ENCODE assay signal across 12 cellular contexts in the genomic region with DNA sequence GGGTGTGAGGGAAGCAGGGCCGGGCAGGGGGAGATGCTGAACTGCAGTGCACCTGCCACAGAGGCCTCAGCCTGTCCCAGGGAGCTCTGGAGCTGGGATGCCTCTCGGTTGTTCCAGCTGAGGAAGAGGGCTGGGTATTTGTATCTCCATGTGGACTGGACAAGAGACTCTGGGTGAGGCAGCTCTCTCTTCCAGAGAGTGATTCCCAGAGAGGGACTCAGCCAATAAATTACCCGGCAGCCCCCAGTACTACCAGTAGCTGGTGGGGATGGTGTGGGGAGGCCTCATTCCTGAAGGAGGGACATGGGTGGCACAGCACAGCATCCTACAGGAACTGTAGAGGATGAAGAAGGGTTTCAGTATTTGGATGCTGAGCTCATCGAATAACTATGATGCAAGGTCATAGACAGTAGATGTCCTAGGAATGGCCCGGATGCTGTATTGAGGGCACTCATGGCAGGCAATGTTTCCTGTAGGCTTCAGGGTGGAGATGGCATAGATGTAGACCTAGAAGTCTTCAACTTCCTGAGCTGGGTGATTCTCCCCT. TPM values are rescaled to one million over a fixed set of nuclear protein-coding genes. Genes with fewer than 3 reads are reported as not detected.
A peak's percentile ranks its signal among the peaks of the same experiment; 100 is the strongest.
DNase-seq lines count a peak whose midpoint lies in the region; ATAC-seq, FAIRE-seq and TF ChIP-seq lines count a peak whose summit lies in the region.
"Had no signal": no experiment of that assay in that cellular context is flagged by ENCODE, and none has a peak within 500 bp of the region (broad histone marks: within the 10 kb centered on the region; RNA-seq: fewer than 3 reads in every experiment).

No MANE protein-coding gene starts in this region.

- DNase-seq in T-helper 2 cell treated with Interferon-gamma antibody and Interleukin-4, amounts not matched to agents 5 μg/mL and 100 μg/mL, for 36 hours (ENCODE audit: low spot score): no peak
- no peak for DNase-seq in T-helper 2 cell
- DNase-seq in RCC 7860 (ENCODE audit: low spot score): peak; percentile 62
- DNase-seq in left ventricle myocardium superior: no peak
- no peak for DNase-seq in thoracic aorta (ENCODE audit: low spot score)
- no peak for DNase-seq in NCI-H2171 treated with DMSO at 0.1 percent for 48 hours (lab: John Stamatoyannopoulos, UW)
- no peak for DNase-seq in putamen (ENCODE audit: low spot score)
- DNase-seq in activated T-helper 2 cell treated with anti-CD3 and anti-CD28 coated beads, Interferon-gamma antibody, Interleukin-2, Interleukin-4, amounts not matched to agents 10 μg/mL and 5 μg/mL and 100 μg/mL, durations not matched to agents 14 hours and 24 hours and 36 hours (ENCODE audit: low spot score): no peak

- no peak overlapping the region for H3K4me3 Mint-ChIP-seq in T-helper 2 cell treated with Interferon-gamma antibody and Interleukin-4, amounts not matched to agents 5 μg/mL and 100 μg/mL, for 36 hours
- no peak overlapping the region for H3K4me3 Mint-ChIP-seq in activated T-helper 2 cell treated with anti-CD3 and anti-CD28 coated beads, Interferon-gamma antibody, Interleukin-2, Interleukin-4, amounts not matched to agents 10 μg/mL and 5 μg/mL and 100 μg/mL, durations not matched to agents 14 hours and 24 hours and 36 hours (ENCODE audit: low read depth)
- H3K4me3 Mint-ChIP-seq: activated naive CD4-positive, alpha-beta T cell treated with anti-CD3 and anti-CD28 coated beads, Interleukin-2, amount 50 U/mL, for 24 hours had no signal

- peaks cover 15% of the 10 kb centered on the region for H3K4me1 Mint-ChIP-seq in T-helper 2 cell treated with Interferon-gamma antibody and Interleukin-4, amounts not matched to agents 5 μg/mL and 100 μg/mL, for 36 hours (ENCODE audit: low read depth)
- peaks cover 8% of the 10 kb centered on the region for H3K4me1 Mint-ChIP-seq in activated T-helper 2 cell treated with anti-CD3 and anti-CD28 coated beads, Interferon-gamma antibody, Interleukin-2, Interleukin-4, amounts not matched to agents 10 μg/mL and 5 μg/mL and 100 μg/mL, durations not matched to agents 14 hours and 24 hours and 36 hours (ENCODE audit: low read depth)

- H3K9me3 Mint-ChIP-seq in T-helper 2 cell treated with Interferon-gamma antibody and Interleukin-4, amounts not matched to agents 5 μg/mL and 100 μg/mL, for 36 hours: no peaks in the 10 kb centered on the region
- H3K9me3 Mint-ChIP-seq in activated T-helper 2 cell treated with anti-CD3 and anti-CD28 coated beads, Interferon-gamma antibody, Interleukin-2, Interleukin-4, amounts not matched to agents 10 μg/mL and 5 μg/mL and 100 μg/mL, durations not matched to agents 14 hours and 24 hours and 36 hours: no peaks in the 10 kb centered on the region
- H3K9me3 Mint-ChIP-seq: activated naive CD4-positive, alpha-beta T cell treated with anti-CD3 and anti-CD28 coated beads, Interleukin-2, amount 50 U/mL, for 24 hours had no signal

- H3K36me3 Mint-ChIP-seq in T-helper 2 cell treated with Interferon-gamma antibody and Interleukin-4, amounts not matched to agents 5 μg/mL and 100 μg/mL, for 36 hours (ENCODE audit: low read depth): no peaks in the 10 kb centered on the region
- H3K36me3 Mint-ChIP-seq in activated T-helper 2 cell treated with anti-CD3 and anti-CD28 coated beads, Interferon-gamma antibody, Interleukin-2, Interleukin-4, amounts not matched to agents 10 μg/mL and 5 μg/mL and 100 μg/mL, durations not matched to agents 14 hours and 24 hours and 36 hours (ENCODE audit: low read depth): no peaks in the 10 kb centered on the region
- H3K36me3 Mint-ChIP-seq: activated naive CD4-positive, alpha-beta T cell treated with anti-CD3 and anti-CD28 coated beads, Interleukin-2, amount 50 U/mL, for 24 hours had no signal

- TF ChIP-seq CTCF in thoracic aorta (IDR thresholded peaks at IDR 0.05): no peak

- no peaks in the 10 kb centered on the region for H3K9me3 ChIP-seq in thoracic aorta

- H3K27ac ChIP-seq in thoracic aorta: no peak overlapping the region

- H3K27ac Mint-ChIP-seq in T-helper 2 cell treated with Interferon-gamma antibody and Interleukin-4, amounts not matched to agents 5 μg/mL and 100 μg/mL, for 36 hours: peak overlapping the region; percentile 1
- H3K27ac Mint-ChIP-seq in activated T-helper 2 cell treated with anti-CD3 and anti-CD28 coated beads, Interferon-gamma antibody, Interleukin-2, Interleukin-4, amounts not matched to agents 10 μg/mL and 5 μg/mL and 100 μg/mL, durations not matched to agents 14 hours and 24 hours and 36 hours: no peak overlapping the region
- H3K27ac Mint-ChIP-seq: activated naive CD4-positive, alpha-beta T cell treated with anti-CD3 and anti-CD28 coated beads, Interleukin-2, amount 50 U/mL, for 24 hours had no signal

- FAIRE-seq in RCC 7860 (lab: Jason Lieb, UNC): no peak
- FAIRE-seq: A204.1, TTC549 had no signal

- no peaks in the 10 kb centered on the region for H3K36me3 ChIP-seq in thoracic aorta

- peak overlapping the region; percentile 51 for H3K4me3 ChIP-seq in thoracic aorta

- H3K27me3 Mint-ChIP-seq in T-helper 2 cell treated with Interferon-gamma antibody and Interleukin-4, amounts not matched to agents 5 μg/mL and 100 μg/mL, for 36 hours (ENCODE audit: low read depth): peaks cover 4% of the 10 kb centered on the region
- peaks cover 4% of the 10 kb centered on the region for H3K27me3 Mint-ChIP-seq in activated T-helper 2 cell treated with anti-CD3 and anti-CD28 coated beads, Interferon-gamma antibody, Interleukin-2, Interleukin-4, amounts not matched to agents 10 μg/mL and 5 μg/mL and 100 μg/mL, durations not matched to agents 14 hours and 24 hours and 36 hours (ENCODE audit: low read depth)
- H3K27me3 Mint-ChIP-seq: activated naive CD4-positive, alpha-beta T cell treated with anti-CD3 and anti-CD28 coated beads, Interleukin-2, amount 50 U/mL, for 24 hours had no signal

- intact Hi-C loops in left ventricle myocardium superior (cut with micrococcal nuclease): no loop called here
- intact Hi-C loops in activated T-helper 2 cell treated with anti-CD3 and anti-CD28 coated beads, Interferon-gamma antibody, Interleukin-2, Interleukin-4, amounts not matched to agents 10 μg/mL and 5 μg/mL and 100 μg/mL, durations not matched to agents 14 hours and 24 hours and 36 hours (cut with micrococcal nuclease): no loop called here

- H3K4me1 ChIP-seq in thoracic aorta (ENCODE audit: control insufficient read depth in 1 of 2, low read depth in 2 of 2): no peaks in the 10 kb centered on the region

- no peaks in the 10 kb centered on the region for H3K27me3 ChIP-seq in thoracic aorta (replicated peaks; ENCODE audit: insufficient read depth)

- ATAC-seq in left ventricle myocardium superior (peak; percentile 50), thoracic aorta (ENCODE audit: insufficient number of reproducible peaks, low FRiP score, low read depth) (no peak)

RNA-seq across cellular contexts. Expression of gene FGD2, which starts 1.4 kb away (rescaled TPM):
- total RNA-seq in left ventricle myocardium superior (8.0 TPM), thoracic aorta (10 to 100 TPM; 27.5 to 52.5 TPM)
- total RNA-seq in activated T-helper 2 cell treated with anti-CD3 and anti-CD28 coated beads, Interferon-gamma antibody, Interleukin-2, Interleukin-4, amounts not matched to agents 10 μg/mL and 5 μg/mL and 100 μg/mL, durations not matched to agents 14 hours and 24 hours and 36 hours: 0.64 and 0.87 TPM in 2 replicates
- total RNA-seq: myocyte had no signal

RNA-seq across cellular contexts. Expression of gene MTCH1, which starts 20.9 kb away (rescaled TPM):
- 216 TPM for total RNA-seq in left ventricle myocardium superior
- total RNA-seq in thoracic aorta: 100 to 1,000 TPM; 237 to 273 TPM
- 117 and 119 TPM in 2 replicates for total RNA-seq in activated T-helper 2 cell treated with anti-CD3 and anti-CD28 coated beads, Interferon-gamma antibody, Interleukin-2, Interleukin-4, amounts not matched to agents 10 μg/mL and 5 μg/mL and 100 μg/mL, durations not matched to agents 14 hours and 24 hours and 36 hours

RNA-seq across cellular contexts. Expression of gene PI16, which starts 52.3 kb away (rescaled TPM):
- total RNA-seq in left ventricle myocardium superior (4.1 TPM), thoracic aorta (10 to 100 TPM; 44.3 to 89.7 TPM)
- not detected in 2 replicates for total RNA-seq in activated T-helper 2 cell treated with anti-CD3 and anti-CD28 coated beads, Interferon-gamma antibody, Interleukin-2, Interleukin-4, amounts not matched to agents 10 μg/mL and 5 μg/mL and 100 μg/mL, durations not matched to agents 14 hours and 24 hours and 36 hours
- total RNA-seq: myocyte had no signal
